8 cellular contexts compared by ENCODE assay signal in genomic region chr17:18261146-18261515, GRCh38. TPM values are rescaled to one million over a fixed set of nuclear protein-coding genes. Genes with fewer than 3 reads are reported as not detected.
A peak's percentile ranks its signal among the peaks of the same experiment; 100 is the strongest.
DNase-seq lines count a peak whose midpoint lies in the region; ATAC-seq and TF ChIP-seq lines count a peak whose summit lies in the region.

No MANE protein-coding gene starts in this region.

- H3K9me3 ChIP-seq in Caco-2 (no peaks in the 10 kb centered on the region), SK-N-MC (ENCODE audit: low read depth, low read length) (no peaks in the 10 kb centered on the region)

- DNase-seq in Caco-2: peak in 1 of 2 experiments; percentile 52
- DNase-seq in H7: peak; percentile 84
- no peak for DNase-seq in SK-N-MC (ENCODE audit: low read depth, low spot score)
- DNase-seq in choroid plexus epithelial cell (ENCODE audit: low read depth): peak; percentile 48
- peak; percentile 59 to 71 for DNase-seq in left colon
- peak; percentile 14 for DNase-seq in stimulated activated CD8-positive, alpha-beta memory T cell treated with anti-CD3 and anti-CD28 coated beads, Interleukin-7, amount 100 ng/mL, for 24 hours (ENCODE audit: low read depth)
- DNase-seq in NCI-H82 treated with DMSO at 0.1 percent for 48 hours (lab: John Stamatoyannopoulos, UW; ENCODE audit: unreplicated experiment): no peak

- intact Hi-C loops in Caco-2 (cut with micrococcal nuclease; ENCODE audit: unreplicated experiment): no loop called here
- intact Hi-C loops in left colon (cut with DNase I, micrococcal nuclease): no loop called here

- TF ChIP-seq CTCF in Caco-2 (IDR thresholded peaks at IDR 0.05; ENCODE audit: insufficient read depth in 1 of 2, low read depth in 1 of 2, low read length in 1 of 2, severe bottlenecking in 1 of 2, unreplicated experiment in 1 of 2) (no peak), choroid plexus epithelial cell (conservative IDR thresholded peaks at IDR 0.05; ENCODE audit: low read depth, low read length) (no peak)

- no peaks in the 10 kb centered on the region for H3K27me3 Mint-ChIP-seq in Caco-2 (ENCODE audit: insufficient read depth, unreplicated experiment)

- no peaks in the 10 kb centered on the region for H3K36me3 ChIP-seq in Caco-2 (ENCODE audit: control insufficient read depth, insufficient read depth, low read length)
- H3K36me3 ChIP-seq in H7 (replicated peaks; ENCODE audit: control insufficient read depth, insufficient read depth, low read length): peaks cover 7% of the 10 kb centered on the region
- no peaks in the 10 kb centered on the region for H3K36me3 ChIP-seq in SK-N-MC (ENCODE audit: insufficient read depth, low read length)

- peak overlapping the region; percentile 80 for H3K4me3 Mint-ChIP-seq in Caco-2 (ENCODE audit: unreplicated experiment)

- no peaks in the 10 kb centered on the region for H3K9me3 Mint-ChIP-seq in Caco-2 (ENCODE audit: unreplicated experiment)

- peaks cover 40% of the 10 kb centered on the region for H3K36me3 Mint-ChIP-seq in Caco-2 (ENCODE audit: insufficient read depth, unreplicated experiment)

- peak overlapping the region; percentile 87 for H3K4me3 ChIP-seq in Caco-2 (ENCODE audit: low read depth, low read length)
- peak overlapping the region; percentile 76 for H3K4me3 ChIP-seq in H7 (ENCODE audit: insufficient read depth, low read depth, low read length)
- H3K4me3 ChIP-seq in SK-N-MC: peak overlapping the region; percentile 95
- peak overlapping the region; percentile 97 for H3K4me3 ChIP-seq in choroid plexus epithelial cell (ENCODE audit: low read depth, low read length)

- BruUV-seq in Caco-2 (replicated peaks; lab: Mats Ljungman, UMichigan): no TSS peak

- CTCF ChIA-PET in Caco-2 (lab: Charles Lee): interaction anchor here (0.5 kb wide), 1 partner anchor 22 kb away, joined by 9 read pairs; no protein-coding TSS in a partner anchor

- peak overlapping the region; percentile 96 for H3K27ac Mint-ChIP-seq in Caco-2 (ENCODE audit: unreplicated experiment)

- peaks cover 31% of the 10 kb centered on the region for H3K4me1 ChIP-seq in Caco-2

- peak; percentile 38 for ATAC-seq in left colon
- ATAC-seq in GM18909 (IDR thresholded peaks at IDR 0.05; ENCODE audit: poor library complexity, unreplicated experiment): no peak

- H3K9ac ChIP-seq in SK-N-MC (ENCODE audit: insufficient read length): peak overlapping the region; percentile 80

- peaks cover 4% of the 10 kb centered on the region for H3K4me1 Mint-ChIP-seq in Caco-2 (ENCODE audit: low read depth, unreplicated experiment)

- H3K27me3 ChIP-seq in Caco-2 (replicated peaks; ENCODE audit: control insufficient read depth, insufficient read depth, low read length) (no peaks in the 10 kb centered on the region), H7 (ENCODE audit: control insufficient read depth, insufficient read depth, low read length) (no peaks in the 10 kb centered on the region)

- no peak overlapping the region for H3K27ac ChIP-seq in SK-N-MC

- POLR2A ChIA-PET in Caco-2 (lab: Charles Lee): interaction anchor here (0.6 to 1.3 kb wide), 3 partner anchors 8 to 53 kb away, joined by 3 to 5 read pairs (median 3); partner anchors contain the start of gene TOP3A

RNA-seq across cellular contexts. Expression of gene MIEF2, which starts 0.7 kb away (rescaled TPM):
- total RNA-seq in Caco-2 (2022): 22.3 and 22.8 TPM in 2 replicates
- 16.2 and 17.3 TPM in 2 replicates for total RNA-seq in H7 (2014; rRNA removed; shearing (Covaris generic))
- total RNA-seq in left colon: 10 to 100 TPM; 13.8 to 18.3 TPM

RNA-seq across cellular contexts. Expression of gene FLII, which starts 2.6 kb away (rescaled TPM):
- total RNA-seq in Caco-2 (2022) (343 and 392 TPM in 2 replicates), left colon (100 to 1,000 TPM; 276 to 285 TPM)
- total RNA-seq in H7 (2014; rRNA removed; shearing (Covaris generic)): 199 and 225 TPM in 2 replicates

RNA-seq across cellular contexts. Expression of gene LLGL1, which starts 35.7 kb away (rescaled TPM):
- 39.5 and 41.3 TPM in 2 replicates for total RNA-seq in Caco-2 (2022)
- 81.6 and 85.1 TPM in 2 replicates for total RNA-seq in H7 (2014; rRNA removed; shearing (Covaris generic))
- total RNA-seq in left colon: 1 to 10 TPM; 7.5 to 8.6 TPM

RNA-seq across cellular contexts. Expression of gene TOP3A, which starts 53.7 kb away (rescaled TPM):
- total RNA-seq in Caco-2 (2022) (73.7 and 81.1 TPM in 2 replicates), left colon (10 to 100 TPM; 22.0 to 23.3 TPM)
- total RNA-seq in H7 (2014; rRNA removed; shearing (Covaris generic)): 36.7 and 48.0 TPM in 2 replicates

RNA-seq across cellular contexts. Expression of gene SMCR8, which starts 54.0 kb away (rescaled TPM):
- total RNA-seq in Caco-2 (2022) (28.4 TPM in 2 replicates), left colon (10 to 100 TPM; 18.9 to 21.1 TPM)
- 13.1 and 14.4 TPM in 2 replicates for total RNA-seq in H7 (2014; rRNA removed; shearing (Covaris generic))

Comparison
In these comparisons a context has a peak if more than half of its experiments do, and no peak if none do; other contexts are left out.
1. DNase-seq: peak in H7 (single experiment), choroid plexus epithelial cell (single experiment), left colon (2 of 2) and stimulated activated CD8-positive, alpha-beta memory T cell treated with anti-CD3 and anti-CD28 coated beads, Interleukin-7, amount 100 ng/mL, for 24 hours (single experiment); none in SK-N-MC (single experiment) and NCI-H82 treated with DMSO at 0.1 percent for 48 hours (single experiment).
2. Peak in every context shown above with its lines, with median percentiles within 50 percentile points of each other: H3K4me3 ChIP-seq.